Comparison of ENCODE assay signal across 16 cellular contexts in genomic region chr11:123086315-123086714, GRCh38. TPM values are rescaled to one million over a fixed set of nuclear protein-coding genes. Genes with fewer than 3 reads are reported as not detected.
DNase-seq lines count a peak whose midpoint lies in the region; ATAC-seq and TF ChIP-seq lines count a peak whose summit lies in the region.
"Had no signal": no experiment of that assay in that cellular context is flagged by ENCODE, and none has a peak within 500 bp of the region (broad histone marks: within the 10 kb centered on the region; RNA-seq: fewer than 3 reads in every experiment).

No MANE protein-coding gene starts in this region.

- H3K36me3 ChIP-seq in psoas muscle (ENCODE audit: insufficient read depth in 1 of 2, low read depth in 1 of 2) (no peaks in the 10 kb centered on the region), mucosa of descending colon (ENCODE audit: low read depth) (no peaks in the 10 kb centered on the region)
- H3K36me3 ChIP-seq: uterus had no signal

- no peak overlapping the region for H3K27ac ChIP-seq in psoas muscle
- H3K27ac ChIP-seq: uterus had no signal

- H3K27ac Mint-ChIP-seq in activated naive CD4-positive, alpha-beta T cell treated with anti-CD3 and anti-CD28 coated beads, Interleukin-2, amount 50 U/mL, for 24 hours: peak overlapping the region; percentile 86
- H3K27ac Mint-ChIP-seq in activated naive CD4-positive, alpha-beta T cell treated with anti-CD3 and anti-CD28 coated beads, Interleukin-2, amount 50 U/mL, for 72 hours: peak overlapping the region; percentile 52 to 88

- ATAC-seq in activated naive CD4-positive, alpha-beta T cell treated with anti-CD3 and anti-CD28 coated beads, Interleukin-2, amount 50 U/mL, for 72 hours: no peak
- peak in 3 of 4 donors; percentile 20 to 58 (median 31) for ATAC-seq in psoas muscle
- ATAC-seq in mucosa of descending colon: no peak
- ATAC-seq in HG02623 (IDR thresholded peaks at IDR 0.05; ENCODE audit: unreplicated experiment): no peak

- H3K27me3 Mint-ChIP-seq in activated naive CD4-positive, alpha-beta T cell treated with anti-CD3 and anti-CD28 coated beads, Interleukin-2, amount 50 U/mL, for 24 hours: no peaks in the 10 kb centered on the region

- peaks cover 58% of the 10 kb centered on the region for H3K4me1 Mint-ChIP-seq in activated naive CD4-positive, alpha-beta T cell treated with anti-CD3 and anti-CD28 coated beads, Interleukin-2, amount 50 U/mL, for 24 hours

- H3K27me3 ChIP-seq in psoas muscle (ENCODE audit: insufficient read depth in 3 of 3, low read length in 2 of 3): no peaks in the 10 kb centered on the region
- H3K27me3 ChIP-seq: uterus had no signal

- H3K9me3 ChIP-seq in psoas muscle: no peaks in the 10 kb centered on the region
- H3K9me3 ChIP-seq in mucosa of descending colon: no peaks in the 10 kb centered on the region
- H3K9me3 ChIP-seq: uterus had no signal

- DNase-seq in activated naive CD4-positive, alpha-beta T cell treated with anti-CD3 and anti-CD28 coated beads, Interleukin-2, amount 50 U/mL, for 16 hours: no peak
- peak; percentile 79 for DNase-seq in LHCN-M2 (ENCODE audit: low read depth)
- DNase-seq in activated naive CD4-positive, alpha-beta T cell treated with anti-CD3 and anti-CD28 coated beads, Interleukin-2, amount 50 U/mL, for 72 hours (ENCODE audit: low spot score in 2 of 2): no peak
- DNase-seq in psoas muscle: no peak
- no peak for DNase-seq in mucosa of descending colon
- DNase-seq in NOMO-1 treated with dmso at 0.1 percent for 144 hours (lab: John Stamatoyannopoulos, UW; ENCODE audit: unreplicated experiment): no peak
- DNase-seq: EL; H7; midbrain; NCI-H1105; NCI-H526; RPMI8226; stimulated activated CD4-positive, alpha-beta T cell treated with anti-CD3 and anti-CD28 coated beads, Interleukin-2, amount 100 ng/mL, for 24 hours; uterus had no signal

- TF ChIP-seq CTCF in psoas muscle (IDR thresholded peaks at IDR 0.05): no peak
- TF ChIP-seq CTCF in mucosa of descending colon (IDR thresholded peaks at IDR 0.05): no peak

- no peaks in the 10 kb centered on the region for H3K36me3 Mint-ChIP-seq in activated naive CD4-positive, alpha-beta T cell treated with anti-CD3 and anti-CD28 coated beads, Interleukin-2, amount 50 U/mL, for 24 hours
- H3K36me3 Mint-ChIP-seq in activated naive CD4-positive, alpha-beta T cell treated with anti-CD3 and anti-CD28 coated beads, Interleukin-2, amount 50 U/mL, for 72 hours: peaks cover 0 to 9% of the 10 kb centered on the region in 2 donors

- intact Hi-C loops in psoas muscle (cut with DNase I) (no loop called here), mucosa of descending colon (cut with DNase I, micrococcal nuclease) (no loop called here)

- H3K4me3 Mint-ChIP-seq in activated naive CD4-positive, alpha-beta T cell treated with anti-CD3 and anti-CD28 coated beads, Interleukin-2, amount 50 U/mL, for 24 hours: no peak overlapping the region

- peaks cover 18% of the 10 kb centered on the region for H3K4me1 ChIP-seq in psoas muscle
- peaks cover 6% of the 10 kb centered on the region for H3K4me1 ChIP-seq in mucosa of descending colon (ENCODE audit: low read depth)
- H3K4me1 ChIP-seq: uterus had no signal

- 26 to 40% (median 36%) methylated on average over 1 of the region's 1 CpG for WGBS in psoas muscle, 3 donors

- H3K9me3 Mint-ChIP-seq in activated naive CD4-positive, alpha-beta T cell treated with anti-CD3 and anti-CD28 coated beads, Interleukin-2, amount 50 U/mL, for 24 hours: no peaks in the 10 kb centered on the region
- H3K9me3 Mint-ChIP-seq in activated naive CD4-positive, alpha-beta T cell treated with anti-CD3 and anti-CD28 coated beads, Interleukin-2, amount 50 U/mL, for 72 hours: no peaks in the 10 kb centered on the region

- no peak overlapping the region for H3K4me3 ChIP-seq in psoas muscle
- no peak overlapping the region for H3K4me3 ChIP-seq in mucosa of descending colon
- H3K4me3 ChIP-seq: uterus had no signal

RNA-seq across cellular contexts. Expression of gene HSPA8, which starts 24.4 kb away (rescaled TPM):
- total RNA-seq in LHCN-M2 (2014; rRNA removed) (2,360 and 2,955 TPM in 2 replicates), psoas muscle (1,000 to 10,000 TPM; 1,127 to 2,415 (median 1,519) TPM), mucosa of descending colon (100 to 1,000 TPM; 496 to 909 (median 797) TPM)
- polyA plus RNA-seq in LHCN-M2 (2012): 1,360 TPM
- total RNA-seq in activated naive CD4-positive, alpha-beta T cell treated with anti-CD3 and anti-CD28 coated beads, Interleukin-2, amount 50 U/mL, for 72 hours: 1,000 to 10,000 TPM; 2,059 to 2,469 TPM
- polyA plus RNA-seq in psoas muscle: 1,000 to 10,000 TPM; 1,414 to 3,112 (median 2,704) TPM

Comparison
In these comparisons a context has a peak if more than half of its experiments do, and no peak if none do; other contexts are left out.
1. ATAC-seq: peak in psoas muscle (3 of 4); none in activated naive CD4-positive, alpha-beta T cell treated with anti-CD3 and anti-CD28 coated beads, Interleukin-2, amount 50 U/mL, for 72 hours (0 of 2), mucosa of descending colon (single experiment) and HG02623 (single experiment).